1 cellular context compared by ENCODE assay signal in the genomic region with DNA sequence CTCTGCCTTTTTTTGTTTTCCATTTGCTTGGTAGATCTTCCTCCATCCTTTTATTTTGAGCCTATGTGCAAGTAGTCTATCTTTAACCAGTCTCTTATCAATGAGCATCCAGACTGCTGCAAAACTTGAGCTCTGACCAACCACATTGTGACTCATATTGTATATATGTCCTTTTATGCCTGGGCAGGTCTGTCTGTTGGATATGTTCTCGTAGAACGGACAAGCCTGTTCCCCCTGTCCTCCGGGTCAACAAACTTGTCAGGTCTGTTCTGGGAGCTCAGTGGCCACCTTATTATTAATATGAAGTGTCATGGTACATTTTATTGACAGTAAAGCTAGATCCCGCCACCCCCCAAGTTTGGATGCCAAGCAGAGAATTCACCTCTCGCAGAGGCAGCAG.
TF ChIP-seq lines count a peak whose summit lies in the region.

No MANE protein-coding gene starts in this region.

TF ChIP-seq in HepG2, 621 proteins besides CTCF, POLR2A, EP300 and RAD21 (continued from another document):
- TF ChIP-seq, protein P1, sequence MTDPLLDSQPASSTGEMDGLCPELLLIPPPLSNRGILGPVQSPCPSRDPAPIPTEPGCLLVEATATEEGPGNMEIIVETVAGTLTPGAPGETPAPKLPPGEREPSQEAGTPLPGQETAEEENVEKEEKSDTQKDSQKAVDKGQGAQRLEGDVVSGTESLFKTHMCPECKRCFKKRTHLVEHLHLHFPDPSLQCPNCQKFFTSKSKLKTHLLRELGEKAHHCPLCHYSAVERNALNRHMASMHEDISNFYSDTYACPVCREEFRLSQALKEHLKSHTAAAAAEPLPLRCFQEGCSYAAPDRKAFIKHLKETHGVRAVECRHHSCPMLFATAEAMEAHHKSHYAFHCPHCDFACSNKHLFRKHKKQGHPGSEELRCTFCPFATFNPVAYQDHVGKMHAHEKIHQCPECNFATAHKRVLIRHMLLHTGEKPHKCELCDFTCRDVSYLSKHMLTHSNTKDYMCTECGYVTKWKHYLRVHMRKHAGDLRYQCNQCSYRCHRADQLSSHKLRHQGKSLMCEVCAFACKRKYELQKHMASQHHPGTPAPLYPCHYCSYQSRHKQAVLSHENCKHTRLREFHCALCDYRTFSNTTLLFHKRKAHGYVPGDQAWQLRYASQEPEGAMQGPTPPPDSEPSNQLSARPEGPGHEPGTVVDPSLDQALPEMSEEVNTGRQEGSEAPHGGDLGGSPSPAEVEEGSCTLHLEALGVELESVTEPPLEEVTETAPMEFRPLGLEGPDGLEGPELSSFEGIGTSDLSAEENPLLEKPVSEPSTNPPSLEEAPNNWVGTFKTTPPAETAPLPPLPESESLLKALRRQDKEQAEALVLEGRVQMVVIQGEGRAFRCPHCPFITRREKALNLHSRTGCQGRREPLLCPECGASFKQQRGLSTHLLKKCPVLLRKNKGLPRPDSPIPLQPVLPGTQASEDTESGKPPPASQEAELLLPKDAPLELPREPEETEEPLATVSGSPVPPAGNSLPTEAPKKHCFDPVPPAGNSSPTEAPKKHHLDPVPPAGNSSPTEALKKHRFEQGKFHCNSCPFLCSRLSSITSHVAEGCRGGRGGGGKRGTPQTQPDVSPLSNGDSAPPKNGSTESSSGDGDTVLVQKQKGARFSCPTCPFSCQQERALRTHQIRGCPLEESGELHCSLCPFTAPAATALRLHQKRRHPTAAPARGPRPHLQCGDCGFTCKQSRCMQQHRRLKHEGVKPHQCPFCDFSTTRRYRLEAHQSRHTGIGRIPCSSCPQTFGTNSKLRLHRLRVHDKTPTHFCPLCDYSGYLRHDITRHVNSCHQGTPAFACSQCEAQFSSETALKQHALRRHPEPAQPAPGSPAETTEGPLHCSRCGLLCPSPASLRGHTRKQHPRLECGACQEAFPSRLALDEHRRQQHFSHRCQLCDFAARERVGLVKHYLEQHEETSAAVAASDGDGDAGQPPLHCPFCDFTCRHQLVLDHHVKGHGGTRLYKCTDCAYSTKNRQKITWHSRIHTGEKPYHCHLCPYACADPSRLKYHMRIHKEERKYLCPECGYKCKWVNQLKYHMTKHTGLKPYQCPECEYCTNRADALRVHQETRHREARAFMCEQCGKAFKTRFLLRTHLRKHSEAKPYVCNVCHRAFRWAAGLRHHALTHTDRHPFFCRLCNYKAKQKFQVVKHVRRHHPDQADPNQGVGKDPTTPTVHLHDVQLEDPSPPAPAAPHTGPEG (CRISPR knock-in tag; IDR thresholded peaks at IDR 0.05): no peak
- TF ChIP-seq ZNF101 (CRISPR knock-in tag; IDR thresholded peaks at IDR 0.05; ENCODE audit: borderline replicate concordance, low read depth) (no peak), ZNF607 (CRISPR knock-in tag; IDR thresholded peaks at IDR 0.05; ENCODE audit: borderline replicate concordance) (no peak), ZFP41 (CRISPR knock-in tag; IDR thresholded peaks at IDR 0.05; ENCODE audit: borderline replicate concordance) (no peak), ZNF282 (IDR thresholded peaks at IDR 0.05; ENCODE audit: partially characterized antibody) (no peak)
